19 cellular contexts compared by ENCODE assay signal in genomic region chr1:6500446-6501406, GRCh38. TPM values are rescaled to one million over a fixed set of nuclear protein-coding genes. Genes with fewer than 3 reads are reported as not detected.
A peak's percentile ranks its signal among the peaks of the same experiment; 100 is the strongest.
DNase-seq lines count a peak whose midpoint lies in the region; ATAC-seq and TF ChIP-seq lines count a peak whose summit lies in the region.
"Had no signal": no experiment of that assay in that cellular context is flagged by ENCODE, and none has a peak within 500 bp of the region (broad histone marks: within the 10 kb centered on the region; RNA-seq: fewer than 3 reads in every experiment).

No MANE protein-coding gene starts in this region.

- intact Hi-C loops in activated CD4-positive, alpha-beta T cell treated with anti-CD3 and anti-CD28 coated beads, Interleukin-2, amount 10 ng/mL, durations not matched to agents 24 days and 14 days (cut with micrococcal nuclease), result no loop called here
- intact Hi-C loops in posterior cingulate gyrus (cut with DNase I), result no loop called here

- ATAC-seq in HG03095 (IDR thresholded peaks at IDR 0.05; ENCODE audit: unreplicated experiment), result no peak
- ATAC-seq: Panc1, upper lobe of right lung had no signal

- peaks cover 21% of the 10 kb centered on the region for H3K27me3 Mint-ChIP-seq in activated CD4-positive, alpha-beta T cell treated with anti-CD3 and anti-CD28 coated beads, Interleukin-2, amount 10 ng/mL, durations not matched to agents 7 days and 5 days
- peaks cover 27% of the 10 kb centered on the region for H3K27me3 Mint-ChIP-seq in activated CD4-positive, alpha-beta T cell treated with anti-CD3 and anti-CD28 coated beads, Interleukin-2, amount 10 ng/mL, durations not matched to agents 24 days and 14 days

- H3K36me3 Mint-ChIP-seq in activated CD4-positive, alpha-beta T cell treated with anti-CD3 and anti-CD28 coated beads, Interleukin-2, amount 10 ng/mL, durations not matched to agents 7 days and 5 days (ENCODE audit: low read depth), result no peaks in the 10 kb centered on the region
- H3K36me3 Mint-ChIP-seq in activated CD4-positive, alpha-beta T cell treated with anti-CD3 and anti-CD28 coated beads, Interleukin-2, amount 10 ng/mL, durations not matched to agents 24 days and 14 days (ENCODE audit: low read depth), result no peaks in the 10 kb centered on the region

- H3K27ac Mint-ChIP-seq in activated CD4-positive, alpha-beta T cell treated with anti-CD3 and anti-CD28 coated beads, Interleukin-2, amount 10 ng/mL, durations not matched to agents 7 days and 5 days, result peak overlapping the region; percentile 47
- no peak overlapping the region for H3K27ac Mint-ChIP-seq in activated CD4-positive, alpha-beta T cell treated with anti-CD3 and anti-CD28 coated beads, Interleukin-2, amount 10 ng/mL, durations not matched to agents 24 days and 14 days
- H3K27ac Mint-ChIP-seq: activated T-helper 2 cell treated with anti-CD3 and anti-CD28 coated beads, Interferon-gamma antibody, Interleukin-2, Interleukin-4, amounts not matched to agents 10 μg/mL and 5 μg/mL and 100 μg/mL, durations not matched to agents 14 hours and 24 hours and 36 hours had no signal

- no peak overlapping the region for H3K4me3 ChIP-seq in fibroblast of the aortic adventitia (ENCODE audit: low read depth, low read length)
- H3K4me3 ChIP-seq: upper lobe of right lung had no signal

- H3K4me3 Mint-ChIP-seq in activated CD4-positive, alpha-beta T cell treated with anti-CD3 and anti-CD28 coated beads, Interleukin-2, amount 10 ng/mL, durations not matched to agents 7 days and 5 days, result no peak overlapping the region
- no peak overlapping the region for H3K4me3 Mint-ChIP-seq in activated CD4-positive, alpha-beta T cell treated with anti-CD3 and anti-CD28 coated beads, Interleukin-2, amount 10 ng/mL, durations not matched to agents 24 days and 14 days

- POLR2A ChIA-PET in activated CD4-positive, alpha-beta T cell treated with anti-CD3 and anti-CD28 coated beads, Interleukin-2, amount 10 ng/mL, durations not matched to agents 7 days and 5 days (lab: Charles Lee), result interaction anchor here (0.6 kb wide), 1 partner anchor 58 kb away, joined by 5 read pairs; no protein-coding TSS in a partner anchor

- H3K4me1 Mint-ChIP-seq in activated CD4-positive, alpha-beta T cell treated with anti-CD3 and anti-CD28 coated beads, Interleukin-2, amount 10 ng/mL, durations not matched to agents 7 days and 5 days, result peaks cover 8% of the 10 kb centered on the region
- H3K4me1 Mint-ChIP-seq in activated CD4-positive, alpha-beta T cell treated with anti-CD3 and anti-CD28 coated beads, Interleukin-2, amount 10 ng/mL, durations not matched to agents 24 days and 14 days, result no peaks in the 10 kb centered on the region

- no peak for TF ChIP-seq CTCF in fibroblast of the aortic adventitia (IDR thresholded peaks at IDR 0.05; ENCODE audit: insufficient read depth, low read length)

- CTCF ChIA-PET in activated CD4-positive, alpha-beta T cell treated with anti-CD3 and anti-CD28 coated beads, Interleukin-2, amount 10 ng/mL, durations not matched to agents 7 days and 5 days (lab: Charles Lee), result interaction anchor here (6.3 kb wide), 1 partner anchor 10 kb away, joined by 33 read pairs; the partner anchor contains the start of gene PLEKHG5

- no peaks in the 10 kb centered on the region for H3K9me3 Mint-ChIP-seq in activated CD4-positive, alpha-beta T cell treated with anti-CD3 and anti-CD28 coated beads, Interleukin-2, amount 10 ng/mL, durations not matched to agents 7 days and 5 days
- no peaks in the 10 kb centered on the region for H3K9me3 Mint-ChIP-seq in activated CD4-positive, alpha-beta T cell treated with anti-CD3 and anti-CD28 coated beads, Interleukin-2, amount 10 ng/mL, durations not matched to agents 24 days and 14 days
- H3K9me3 Mint-ChIP-seq: activated T-helper 2 cell treated with anti-CD3 and anti-CD28 coated beads, Interferon-gamma antibody, Interleukin-2, Interleukin-4, amounts not matched to agents 10 μg/mL and 5 μg/mL and 100 μg/mL, durations not matched to agents 14 hours and 24 hours and 36 hours had no signal

- DNase-seq in activated CD4-positive, alpha-beta T cell treated with anti-CD3 and anti-CD28 coated beads, Interleukin-2, amount 10 ng/mL, durations not matched to agents 7 days and 5 days, result no peak
- no peak for DNase-seq in activated CD4-positive, alpha-beta T cell treated with anti-CD3 and anti-CD28 coated beads, Interleukin-2, amount 10 ng/mL, durations not matched to agents 24 days and 14 days
- peak; percentile 71 for DNase-seq in fibroblast of the aortic adventitia (ENCODE audit: low read depth)
- DNase-seq in stromal cell of bone marrow (ENCODE audit: low read depth), result peak; percentile 33
- no peak for DNase-seq in posterior cingulate gyrus
- DNase-seq: 8988T; activated CD8-positive, alpha-beta memory T cell treated with anti-CD3 and anti-CD28 coated beads for 24 hours; amniotic stem cell; dermis blood vessel endothelial cell; DMS53; head of caudate nucleus; NCI-H1092; NCI-H748 treated with DMSO at 0.1 percent for 48 hours; stimulated activated CD4-positive, alpha-beta T cell treated with anti-CD3 and anti-CD28 coated beads, Interleukin-4, amount 100 ng/mL, for 24 hours; upper lobe of right lung had no signal

RNA-seq across cellular contexts. Expression of gene PLEKHG5, which starts 9.3 kb away (rescaled TPM):
- total RNA-seq in activated CD4-positive, alpha-beta T cell treated with anti-CD3 and anti-CD28 coated beads, Interleukin-2, amount 10 ng/mL, durations not matched to agents 7 days and 5 days, result 1 to 10 TPM; 1.3 to 1.8 TPM
- 1.3 and 1.9 TPM in 2 replicates for total RNA-seq in activated CD4-positive, alpha-beta T cell treated with anti-CD3 and anti-CD28 coated beads, Interleukin-2, amount 10 ng/mL, durations not matched to agents 24 days and 14 days
- 3.8 and 5.1 TPM in 2 replicates for total RNA-seq in fibroblast of the aortic adventitia (ENCODE audit: low replicate concordance)

RNA-seq across cellular contexts. Expression of gene TNFRSF25, which starts 34.8 kb away (rescaled TPM):
- total RNA-seq in activated CD4-positive, alpha-beta T cell treated with anti-CD3 and anti-CD28 coated beads, Interleukin-2, amount 10 ng/mL, durations not matched to agents 7 days and 5 days, result 10 to 100 TPM; 88.5 to 92.8 TPM
- 139 and 146 TPM in 2 replicates for total RNA-seq in activated CD4-positive, alpha-beta T cell treated with anti-CD3 and anti-CD28 coated beads, Interleukin-2, amount 10 ng/mL, durations not matched to agents 24 days and 14 days
- 2.0 and 4.4 TPM in 2 replicates for total RNA-seq in fibroblast of the aortic adventitia (ENCODE audit: low replicate concordance)

RNA-seq across cellular contexts. Expression of gene NOL9, which starts 53.6 kb away (rescaled TPM):
- total RNA-seq in activated CD4-positive, alpha-beta T cell treated with anti-CD3 and anti-CD28 coated beads, Interleukin-2, amount 10 ng/mL, durations not matched to agents 7 days and 5 days, result 10 to 100 TPM; 42.7 to 44.5 TPM
- total RNA-seq in activated CD4-positive, alpha-beta T cell treated with anti-CD3 and anti-CD28 coated beads, Interleukin-2, amount 10 ng/mL, durations not matched to agents 24 days and 14 days, result 54.7 and 59.2 TPM in 2 replicates
- 32.0 and 44.9 TPM in 2 replicates for total RNA-seq in fibroblast of the aortic adventitia (ENCODE audit: low replicate concordance)

RNA-seq across cellular contexts. Expression of gene TAS1R1, which starts 54.4 kb away (rescaled TPM):
- not detected for total RNA-seq in activated CD4-positive, alpha-beta T cell treated with anti-CD3 and anti-CD28 coated beads, Interleukin-2, amount 10 ng/mL, durations not matched to agents 7 days and 5 days
- total RNA-seq in activated CD4-positive, alpha-beta T cell treated with anti-CD3 and anti-CD28 coated beads, Interleukin-2, amount 10 ng/mL, durations not matched to agents 24 days and 14 days, result not detected in 2 replicates
- not detected in 2 replicates for total RNA-seq in fibroblast of the aortic adventitia (ENCODE audit: low replicate concordance)
- total RNA-seq: activated T-helper 2 cell treated with anti-CD3 and anti-CD28 coated beads, Interferon-gamma antibody, Interleukin-2, Interleukin-4, amounts not matched to agents 10 μg/mL and 5 μg/mL and 100 μg/mL, durations not matched to agents 14 hours and 24 hours and 36 hours; mesenteric fat pad; upper lobe of right lung had no signal

Comparison
In these comparisons a context has a peak if more than half of its experiments do, and no peak if none do; other contexts are left out.
1. DNase-seq: peak in fibroblast of the aortic adventitia (single experiment) and stromal cell of bone marrow (single experiment); none in activated CD4-positive, alpha-beta T cell treated with anti-CD3 and anti-CD28 coated beads, Interleukin-2, amount 10 ng/mL, durations not matched to agents 7 days and 5 days (single experiment), activated CD4-positive, alpha-beta T cell treated with anti-CD3 and anti-CD28 coated beads, Interleukin-2, amount 10 ng/mL, durations not matched to agents 24 days and 14 days (single experiment) and posterior cingulate gyrus (0 of 10).
2. RNA of gene TNFRSF25, which starts 34.8 kb away (total RNA-seq): 139 to 146 TPM in activated CD4-positive, alpha-beta T cell treated with anti-CD3 and anti-CD28 coated beads, Interleukin-2, amount 10 ng/mL, durations not matched to agents 24 days and 14 days and 88.5 to 92.8 TPM in activated CD4-positive, alpha-beta T cell treated with anti-CD3 and anti-CD28 coated beads, Interleukin-2, amount 10 ng/mL, durations not matched to agents 7 days and 5 days; 2.0 to 4.4 TPM in fibroblast of the aortic adventitia; every median in the first group is over 10 times any median in the second.